In the genomic region with DNA sequence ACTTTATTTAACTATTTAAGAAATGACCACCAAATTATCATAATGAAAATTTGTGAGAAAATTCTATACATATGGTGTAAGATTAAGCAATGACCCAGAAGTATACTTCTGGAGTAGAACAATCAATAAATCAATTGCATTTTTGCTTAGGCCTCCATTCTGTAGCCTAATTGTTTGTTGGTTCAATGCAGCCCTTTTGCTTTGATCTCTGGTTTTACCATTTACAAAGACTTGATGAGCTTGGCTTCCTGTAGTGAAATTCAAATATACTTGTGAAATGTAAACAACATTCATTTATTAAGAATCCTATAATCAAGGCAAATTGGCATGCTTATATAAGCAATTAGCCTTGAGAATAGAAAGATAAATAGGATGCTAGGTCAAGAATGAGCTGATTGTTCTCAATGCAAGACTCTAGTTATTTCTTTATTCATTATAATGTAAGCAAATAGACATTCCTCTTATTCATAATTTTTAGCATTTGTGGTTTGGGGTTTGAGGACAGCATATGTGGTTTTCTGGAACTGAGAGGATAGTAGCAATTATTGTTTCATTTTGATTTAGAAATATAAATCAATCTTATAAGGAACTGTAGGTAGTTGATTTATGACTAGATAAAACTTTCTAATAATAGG, we compare ENCODE assay signal across 16 cellular contexts.
"Had no signal": no experiment of that assay in that cellular context is flagged by ENCODE, and none has a peak within 500 bp of the region (broad histone marks: within the 10 kb centered on the region; RNA-seq: fewer than 3 reads in every experiment).

No MANE protein-coding gene starts in this region.

- DNase-seq: activated CD4-positive, alpha-beta memory T cell treated with anti-CD3 and anti-CD28 coated beads, Interleukin-2, amount 10 ng/mL, durations not matched to agents 7 days and 5 days; activated CD4-positive, alpha-beta T cell treated with anti-CD3 and anti-CD28 coated beads for 36 hours; activated gamma-delta T cell treated with Interleukin-2 at 50 U/mL for 16 hours; activated naive CD8-positive, alpha-beta T cell treated with anti-CD3 and anti-CD28 coated beads for 36 hours; activated T-cell treated with anti-CD3 and anti-CD28 coated beads, Interleukin-2, amount 50 U/mL, for 72 hours; anterior cingulate cortex; head of caudate nucleus; left cardiac atrium; nucleus accumbens; tibial artery; uterus had no signal

- H3K4me3 Mint-ChIP-seq: activated CD4-positive, alpha-beta memory T cell treated with anti-CD3 and anti-CD28 coated beads, Interleukin-2, amount 10 ng/mL, durations not matched to agents 7 days and 5 days; activated CD4-positive, alpha-beta T cell treated with anti-CD3 and anti-CD28 coated beads for 36 hours; activated naive CD8-positive, alpha-beta T cell treated with anti-CD3 and anti-CD28 coated beads for 36 hours; activated T-cell treated with anti-CD3 and anti-CD28 coated beads, Interleukin-2, amount 50 U/mL, for 72 hours; natural killer cell treated with Interleukin-12 subunit alpha and Interleukin-12 subunit beta and Interleukin-15 and Interleukin-18, amount 100 ng/mL, for 72 hours; stimulated activated effector memory CD8-positive, alpha-beta T cell treated with anti-CD3 and anti-CD28 coated beads, Interleukin-12 subunit alpha, Interleukin-12 subunit beta, amount 100 ng/mL, for 72 hours had no signal

- H3K9me3 Mint-ChIP-seq: activated CD4-positive, alpha-beta memory T cell treated with anti-CD3 and anti-CD28 coated beads, Interleukin-2, amount 10 ng/mL, durations not matched to agents 7 days and 5 days; activated naive CD8-positive, alpha-beta T cell treated with anti-CD3 and anti-CD28 coated beads for 36 hours; activated T-cell treated with anti-CD3 and anti-CD28 coated beads, Interleukin-2, amount 50 U/mL, for 72 hours; natural killer cell treated with Interleukin-12 subunit alpha and Interleukin-12 subunit beta and Interleukin-15 and Interleukin-18, amount 100 ng/mL, for 72 hours; stimulated activated effector memory CD8-positive, alpha-beta T cell treated with anti-CD3 and anti-CD28 coated beads, Interleukin-12 subunit alpha, Interleukin-12 subunit beta, amount 100 ng/mL, for 72 hours had no signal

- H3K9me3 ChIP-seq: right atrium auricular region, tibial artery, uterus had no signal

- H3K27me3 ChIP-seq: right atrium auricular region, tibial artery, uterus had no signal

- H3K4me1 ChIP-seq: uterus had no signal

- ATAC-seq: activated CD4-positive, alpha-beta T cell treated with anti-CD3 and anti-CD28 coated beads for 36 hours; activated T-cell treated with anti-CD3 and anti-CD28 coated beads, Interleukin-2, amount 50 U/mL, for 72 hours; esophagus mucosa; left cardiac atrium; natural killer cell treated with Interleukin-12 subunit alpha and Interleukin-12 subunit beta and Interleukin-15 and Interleukin-18, amount 100 ng/mL, for 72 hours; stimulated activated effector memory CD8-positive, alpha-beta T cell treated with anti-CD3 and anti-CD28 coated beads, Interleukin-12 subunit alpha, Interleukin-12 subunit beta, amount 100 ng/mL, for 72 hours had no signal

- H3K27ac Mint-ChIP-seq: activated CD4-positive, alpha-beta memory T cell treated with anti-CD3 and anti-CD28 coated beads, Interleukin-2, amount 10 ng/mL, durations not matched to agents 7 days and 5 days; activated CD4-positive, alpha-beta T cell treated with anti-CD3 and anti-CD28 coated beads for 36 hours; activated naive CD8-positive, alpha-beta T cell treated with anti-CD3 and anti-CD28 coated beads for 36 hours; activated T-cell treated with anti-CD3 and anti-CD28 coated beads, Interleukin-2, amount 50 U/mL, for 72 hours; natural killer cell treated with Interleukin-12 subunit alpha and Interleukin-12 subunit beta and Interleukin-15 and Interleukin-18, amount 100 ng/mL, for 72 hours; stimulated activated effector memory CD8-positive, alpha-beta T cell treated with anti-CD3 and anti-CD28 coated beads, Interleukin-12 subunit alpha, Interleukin-12 subunit beta, amount 100 ng/mL, for 72 hours had no signal

- H3K4me1 Mint-ChIP-seq: activated CD4-positive, alpha-beta memory T cell treated with anti-CD3 and anti-CD28 coated beads, Interleukin-2, amount 10 ng/mL, durations not matched to agents 7 days and 5 days; activated CD4-positive, alpha-beta T cell treated with anti-CD3 and anti-CD28 coated beads for 36 hours; activated naive CD8-positive, alpha-beta T cell treated with anti-CD3 and anti-CD28 coated beads for 36 hours; stimulated activated effector memory CD8-positive, alpha-beta T cell treated with anti-CD3 and anti-CD28 coated beads, Interleukin-12 subunit alpha, Interleukin-12 subunit beta, amount 100 ng/mL, for 72 hours had no signal

- H3K4me2 ChIP-seq: smooth muscle cell had no signal

- H3K36me3 ChIP-seq: right atrium auricular region, uterus had no signal

- H3K4me3 ChIP-seq: right atrium auricular region, smooth muscle cell, tibial artery, uterus had no signal

- H3K36me3 Mint-ChIP-seq: activated naive CD8-positive, alpha-beta T cell treated with anti-CD3 and anti-CD28 coated beads for 36 hours; natural killer cell treated with Interleukin-12 subunit alpha and Interleukin-12 subunit beta and Interleukin-15 and Interleukin-18, amount 100 ng/mL, for 72 hours; stimulated activated effector memory CD8-positive, alpha-beta T cell treated with anti-CD3 and anti-CD28 coated beads, Interleukin-12 subunit alpha, Interleukin-12 subunit beta, amount 100 ng/mL, for 72 hours had no signal

- H3K27ac ChIP-seq: right atrium auricular region, tibial artery, uterus had no signal
